In genomic region chr9:84511651-84512050, GRCh38 we compare ENCODE assay signal across 24 cellular contexts.
"Had no signal": no experiment of that assay in that cellular context is flagged by ENCODE, and none has a peak within 500 bp of the region (broad histone marks: within the 10 kb centered on the region; RNA-seq: fewer than 3 reads in every experiment).

No MANE protein-coding gene starts in this region.

- H3K9me3 ChIP-seq: gastrocnemius medialis had no signal

- H3K4me3 ChIP-seq: coronary artery, dorsolateral prefrontal cortex, esophagus squamous epithelium, gastrocnemius medialis, heart right ventricle, left lung, lower lobe of right lung had no signal

- ATAC-seq: gastrocnemius medialis; heart right ventricle; left cardiac atrium; left lung; left ventricle myocardium superior; lower lobe of right lung; naive thymus-derived CD4-positive, alpha-beta T cell had no signal

- H3K4me1 ChIP-seq: gastrocnemius medialis, left lung, lower lobe of right lung had no signal

- H3K27ac ChIP-seq: coronary artery, dorsolateral prefrontal cortex, esophagus squamous epithelium, gastrocnemius medialis, heart right ventricle, left lung, lower lobe of right lung had no signal

- H3K27me3 ChIP-seq: dorsolateral prefrontal cortex, esophagus squamous epithelium, gastrocnemius medialis, heart right ventricle had no signal

- DNase-seq: dermis blood vessel endothelial cell; dorsolateral prefrontal cortex; effector CD4-positive, alpha-beta T cell; effector memory CD4-positive, alpha-beta T cell; erythroblast; esophagus squamous epithelium; foreskin fibroblast; foreskin melanocyte; gastrocnemius medialis; glutamatergic neuron; head of caudate nucleus; heart right ventricle; hippocampal formation; left cardiac atrium; left lung; left ventricle myocardium superior; lower lobe of right lung; mesendoderm; midbrain; naive thymus-derived CD4-positive, alpha-beta T cell had no signal

- FAIRE-seq: colon, endothelial cell of umbilical vein, islet of Langerhans had no signal

- H3K36me3 ChIP-seq: esophagus squamous epithelium, gastrocnemius medialis, heart right ventricle, left lung, lower lobe of right lung had no signal
